Comparison of ENCODE assay signal across 8 cellular contexts in the genomic region with DNA sequence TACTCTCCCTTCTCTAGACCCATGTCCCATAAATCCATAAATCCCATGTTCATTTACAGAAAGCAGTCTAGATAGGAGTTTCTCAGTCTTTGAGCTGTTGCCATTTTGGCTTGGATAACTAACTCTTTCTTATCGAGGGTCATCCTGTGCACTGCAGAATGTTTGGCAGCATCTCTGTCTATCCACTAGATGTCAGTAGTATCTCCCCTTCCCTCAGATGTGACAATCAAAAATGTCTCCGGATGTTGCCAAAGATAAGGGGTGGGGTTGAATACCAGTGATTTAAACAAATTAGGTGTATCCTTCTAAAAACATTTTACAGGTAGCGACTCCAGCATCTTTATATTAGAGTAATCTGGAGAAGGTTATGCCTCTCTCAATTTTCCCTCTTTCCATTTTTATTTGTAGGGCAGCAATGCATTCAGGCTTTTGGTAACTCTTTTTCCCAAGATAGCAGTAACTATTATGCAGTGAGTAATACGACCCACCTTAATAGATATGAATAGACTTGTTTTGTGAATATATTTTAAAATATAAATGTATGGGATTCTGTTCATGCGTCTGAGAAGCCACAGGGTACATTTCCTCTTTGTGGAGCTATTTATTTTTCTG.
DNase-seq lines count a peak whose midpoint lies in the region; ATAC-seq and TF ChIP-seq lines count a peak whose summit lies in the region.

No MANE protein-coding gene starts in this region.

- ATAC-seq in GM19351 (IDR thresholded peaks at IDR 0.05; ENCODE audit: unreplicated experiment) (peak; percentile 100), HG03442 (IDR thresholded peaks at IDR 0.05; ENCODE audit: unreplicated experiment) (peak; percentile 98)

- no peaks in the 10 kb centered on the region for H3K79me2 ChIP-seq in parathyroid adenoma

- no peak overlapping the region for H2AFZ ChIP-seq in parathyroid adenoma

- no peak overlapping the region for H3K27ac ChIP-seq in parathyroid adenoma

- H3K4me3 ChIP-seq in parathyroid adenoma (ENCODE audit: low read depth, low read length), result no peak overlapping the region

- no peak overlapping the region for H3K9ac ChIP-seq in parathyroid adenoma

- H3K4me3 Mint-ChIP-seq in chondrocyte (ENCODE audit: unreplicated experiment), result no peak overlapping the region

- no peaks in the 10 kb centered on the region for H3K4me1 Mint-ChIP-seq in chondrocyte (ENCODE audit: low read depth)

- TF ChIP-seq CTCF in chondrocyte (IDR thresholded peaks at IDR 0.05), result peak; percentile 78
- peak; percentile 24 for TF ChIP-seq CTCF in parathyroid adenoma (IDR thresholded peaks at IDR 0.05)

- no peaks in the 10 kb centered on the region for H3K36me3 ChIP-seq in parathyroid adenoma (ENCODE audit: control insufficient read depth, insufficient read depth, low read length)

- H3K4me2 ChIP-seq in parathyroid adenoma (ENCODE audit: low read length), result no peak overlapping the region

- H3K9me3 ChIP-seq in parathyroid adenoma (ENCODE audit: control insufficient read depth, low read length), result no peaks in the 10 kb centered on the region

- H3K36me3 Mint-ChIP-seq in chondrocyte (ENCODE audit: low read depth), result no peaks in the 10 kb centered on the region

- no peaks in the 10 kb centered on the region for H3K27me3 ChIP-seq in parathyroid adenoma (ENCODE audit: control insufficient read depth, insufficient read depth, low read length)

- no peaks in the 10 kb centered on the region for H3K4me1 ChIP-seq in parathyroid adenoma

- H3K27me3 Mint-ChIP-seq in chondrocyte (ENCODE audit: low read depth), result peaks cover 2% of the 10 kb centered on the region

- no peak overlapping the region for H3K27ac Mint-ChIP-seq in chondrocyte (ENCODE audit: unreplicated experiment)

- DNase-seq in COR-L47 (lab: John Stamatoyannopoulos, UW) (peak; percentile 64), NCI-H748 treated with DMSO at 0.1 percent for 48 hours (lab: John Stamatoyannopoulos, UW) (peak; percentile 72), chondrocyte (ENCODE audit: low spot score) (no peak), foreskin melanocyte (no peak)
- DNase-seq in activated naive CD4-positive, alpha-beta T cell (lab: John Stamatoyannopoulos, UW), result no peak

- peaks cover 8% of the 10 kb centered on the region for H3K9me3 Mint-ChIP-seq in chondrocyte (ENCODE audit: low read depth)

Comparison
In these comparisons a context has a peak if more than half of its experiments do, and no peak if none do; other contexts are left out.
1. DNase-seq: peak in COR-L47 (single experiment) and NCI-H748 treated with DMSO at 0.1 percent for 48 hours (single experiment); none in chondrocyte (single experiment), foreskin melanocyte (single experiment) and activated naive CD4-positive, alpha-beta T cell (0 of 4).